3 cellular contexts compared by ENCODE assay signal in the genomic region with DNA sequence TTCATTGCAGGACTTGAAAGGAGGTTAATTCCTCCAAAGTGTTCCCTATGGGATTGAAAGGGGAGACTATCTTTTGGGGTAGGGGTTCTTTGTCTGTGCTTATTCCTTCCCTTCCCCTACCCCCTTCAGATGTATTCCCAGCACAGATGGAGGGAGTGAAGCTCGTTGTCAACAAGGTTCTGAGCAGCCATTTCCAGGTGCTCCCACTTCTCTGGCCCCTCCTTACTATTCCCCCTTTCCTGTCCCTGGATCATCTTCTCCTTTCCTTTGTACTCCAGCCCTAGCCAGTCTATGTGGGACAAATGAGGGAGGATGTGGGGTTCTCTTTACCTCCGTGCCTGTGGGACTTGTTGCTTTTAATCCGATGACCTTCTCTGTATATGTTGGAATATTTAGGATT.
TF ChIP-seq lines count a peak whose summit lies in the region.

No MANE protein-coding gene starts in this region.

TF ChIP-seq in SK-N-SH, 30 proteins besides CTCF, POLR2A, EP300 and RAD21 (continued from another document):
- TF ChIP-seq, protein P1, sequence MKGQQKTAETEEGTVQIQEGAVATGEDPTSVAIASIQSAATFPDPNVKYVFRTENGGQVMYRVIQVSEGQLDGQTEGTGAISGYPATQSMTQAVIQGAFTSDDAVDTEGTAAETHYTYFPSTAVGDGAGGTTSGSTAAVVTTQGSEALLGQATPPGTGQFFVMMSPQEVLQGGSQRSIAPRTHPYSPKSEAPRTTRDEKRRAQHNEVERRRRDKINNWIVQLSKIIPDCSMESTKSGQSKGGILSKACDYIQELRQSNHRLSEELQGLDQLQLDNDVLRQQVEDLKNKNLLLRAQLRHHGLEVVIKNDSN (IDR thresholded peaks at IDR 0.05; ENCODE audit: borderline replicate concordance, low read depth) = no peak
- no peak for TF ChIP-seq MXI1 (IDR thresholded peaks at IDR 0.05; ENCODE audit: low read depth, low read length)
- TF ChIP-seq POLR2AphosphoS5 (IDR thresholded peaks at IDR 0.05; ENCODE audit: low read depth, low read length) = no peak
- TF ChIP-seq GABPA (IDR thresholded peaks at IDR 0.05; ENCODE audit: low read depth) = no peak
- no peak for TF ChIP-seq SMC3 (IDR thresholded peaks at IDR 0.05; ENCODE audit: low read depth, low read length)
- no peak for TF ChIP-seq RCOR1 (IDR thresholded peaks at IDR 0.05; ENCODE audit: low read length)
- TF ChIP-seq, protein P2, sequence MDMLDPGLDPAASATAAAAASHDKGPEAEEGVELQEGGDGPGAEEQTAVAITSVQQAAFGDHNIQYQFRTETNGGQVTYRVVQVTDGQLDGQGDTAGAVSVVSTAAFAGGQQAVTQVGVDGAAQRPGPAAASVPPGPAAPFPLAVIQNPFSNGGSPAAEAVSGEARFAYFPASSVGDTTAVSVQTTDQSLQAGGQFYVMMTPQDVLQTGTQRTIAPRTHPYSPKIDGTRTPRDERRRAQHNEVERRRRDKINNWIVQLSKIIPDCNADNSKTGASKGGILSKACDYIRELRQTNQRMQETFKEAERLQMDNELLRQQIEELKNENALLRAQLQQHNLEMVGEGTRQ (IDR thresholded peaks at IDR 0.05; ENCODE audit: borderline replicate concordance, low read depth, low read length) = no peak
- no peak for TF ChIP-seq NRF1 (IDR thresholded peaks at IDR 0.05; ENCODE audit: low read depth, low read length)
- no peak for TF ChIP-seq SIN3A (IDR thresholded peaks at IDR 0.05; ENCODE audit: borderline replicate concordance, low read depth, low read length)
- no peak for TF ChIP-seq YY1 (IDR thresholded peaks at IDR 0.05; ENCODE audit: low read depth)
- no peak for TF ChIP-seq JUND (IDR thresholded peaks at IDR 0.05)
- TF ChIP-seq, protein P3, sequence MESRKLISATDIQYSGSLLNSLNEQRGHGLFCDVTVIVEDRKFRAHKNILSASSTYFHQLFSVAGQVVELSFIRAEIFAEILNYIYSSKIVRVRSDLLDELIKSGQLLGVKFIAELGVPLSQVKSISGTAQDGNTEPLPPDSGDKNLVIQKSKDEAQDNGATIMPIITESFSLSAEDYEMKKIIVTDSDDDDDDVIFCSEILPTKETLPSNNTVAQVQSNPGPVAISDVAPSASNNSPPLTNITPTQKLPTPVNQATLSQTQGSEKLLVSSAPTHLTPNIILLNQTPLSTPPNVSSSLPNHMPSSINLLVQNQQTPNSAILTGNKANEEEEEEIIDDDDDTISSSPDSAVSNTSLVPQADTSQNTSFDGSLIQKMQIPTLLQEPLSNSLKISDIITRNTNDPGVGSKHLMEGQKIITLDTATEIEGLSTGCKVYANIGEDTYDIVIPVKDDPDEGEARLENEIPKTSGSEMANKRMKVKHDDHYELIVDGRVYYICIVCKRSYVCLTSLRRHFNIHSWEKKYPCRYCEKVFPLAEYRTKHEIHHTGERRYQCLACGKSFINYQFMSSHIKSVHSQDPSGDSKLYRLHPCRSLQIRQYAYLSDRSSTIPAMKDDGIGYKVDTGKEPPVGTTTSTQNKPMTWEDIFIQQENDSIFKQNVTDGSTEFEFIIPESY (IDR thresholded peaks at IDR 0.05; ENCODE audit: borderline replicate concordance, low read depth) = no peak

TF ChIP-seq in SK-N-SH treated with all-trans-retinoic acid at 6 μM for 48 hours, 23 proteins besides CTCF, POLR2A, EP300 and RAD21 (continued from another document and continues in another):
- TF ChIP-seq, protein P4, sequence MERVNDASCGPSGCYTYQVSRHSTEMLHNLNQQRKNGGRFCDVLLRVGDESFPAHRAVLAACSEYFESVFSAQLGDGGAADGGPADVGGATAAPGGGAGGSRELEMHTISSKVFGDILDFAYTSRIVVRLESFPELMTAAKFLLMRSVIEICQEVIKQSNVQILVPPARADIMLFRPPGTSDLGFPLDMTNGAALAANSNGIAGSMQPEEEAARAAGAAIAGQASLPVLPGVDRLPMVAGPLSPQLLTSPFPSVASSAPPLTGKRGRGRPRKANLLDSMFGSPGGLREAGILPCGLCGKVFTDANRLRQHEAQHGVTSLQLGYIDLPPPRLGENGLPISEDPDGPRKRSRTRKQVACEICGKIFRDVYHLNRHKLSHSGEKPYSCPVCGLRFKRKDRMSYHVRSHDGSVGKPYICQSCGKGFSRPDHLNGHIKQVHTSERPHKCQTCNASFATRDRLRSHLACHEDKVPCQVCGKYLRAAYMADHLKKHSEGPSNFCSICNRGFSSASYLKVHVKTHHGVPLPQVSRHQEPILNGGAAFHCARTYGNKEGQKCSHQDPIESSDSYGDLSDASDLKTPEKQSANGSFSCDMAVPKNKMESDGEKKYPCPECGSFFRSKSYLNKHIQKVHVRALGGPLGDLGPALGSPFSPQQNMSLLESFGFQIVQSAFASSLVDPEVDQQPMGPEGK (CRISPR knock-in tag; IDR thresholded peaks at IDR 0.05; ENCODE audit: borderline replicate concordance) = no peak
- TF ChIP-seq, protein P5, sequence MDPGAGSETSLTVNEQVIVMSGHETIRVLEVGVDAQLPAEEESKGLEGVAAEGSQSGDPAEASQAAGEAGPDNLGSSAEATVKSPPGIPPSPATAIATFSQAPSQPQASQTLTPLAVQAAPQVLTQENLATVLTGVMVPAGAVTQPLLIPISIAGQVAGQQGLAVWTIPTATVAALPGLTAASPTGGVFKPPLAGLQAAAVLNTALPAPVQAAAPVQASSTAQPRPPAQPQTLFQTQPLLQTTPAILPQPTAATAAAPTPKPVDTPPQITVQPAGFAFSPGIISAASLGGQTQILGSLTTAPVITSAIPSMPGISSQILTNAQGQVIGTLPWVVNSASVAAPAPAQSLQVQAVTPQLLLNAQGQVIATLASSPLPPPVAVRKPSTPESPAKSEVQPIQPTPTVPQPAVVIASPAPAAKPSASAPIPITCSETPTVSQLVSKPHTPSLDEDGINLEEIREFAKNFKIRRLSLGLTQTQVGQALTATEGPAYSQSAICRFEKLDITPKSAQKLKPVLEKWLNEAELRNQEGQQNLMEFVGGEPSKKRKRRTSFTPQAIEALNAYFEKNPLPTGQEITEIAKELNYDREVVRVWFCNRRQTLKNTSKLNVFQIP (CRISPR knock-in tag; IDR thresholded peaks at IDR 0.05; ENCODE audit: borderline replicate concordance, low read depth) = no peak
- TF ChIP-seq TOX (CRISPR knock-in tag; IDR thresholded peaks at IDR 0.05; ENCODE audit: borderline replicate concordance) (no peak), ESRRG (CRISPR knock-in tag; IDR thresholded peaks at IDR 0.05) (no peak), ZC3H10 (CRISPR knock-in tag; IDR thresholded peaks at IDR 0.05) (no peak), CSDC2 (CRISPR knock-in tag; IDR thresholded peaks at IDR 0.05) (no peak), TCF4 (CRISPR knock-in tag; IDR thresholded peaks at IDR 0.05; ENCODE audit: borderline replicate concordance) (no peak), SNAI2 (CRISPR knock-in tag; IDR thresholded peaks at IDR 0.05) (no peak), GLIS3 (CRISPR knock-in tag; IDR thresholded peaks at IDR 0.05) (no peak), ZNF8 (CRISPR knock-in tag; IDR thresholded peaks at IDR 0.05) (no peak), OSR1 (CRISPR knock-in tag; IDR thresholded peaks at IDR 0.05) (no peak)
- TF ChIP-seq, protein P6, sequence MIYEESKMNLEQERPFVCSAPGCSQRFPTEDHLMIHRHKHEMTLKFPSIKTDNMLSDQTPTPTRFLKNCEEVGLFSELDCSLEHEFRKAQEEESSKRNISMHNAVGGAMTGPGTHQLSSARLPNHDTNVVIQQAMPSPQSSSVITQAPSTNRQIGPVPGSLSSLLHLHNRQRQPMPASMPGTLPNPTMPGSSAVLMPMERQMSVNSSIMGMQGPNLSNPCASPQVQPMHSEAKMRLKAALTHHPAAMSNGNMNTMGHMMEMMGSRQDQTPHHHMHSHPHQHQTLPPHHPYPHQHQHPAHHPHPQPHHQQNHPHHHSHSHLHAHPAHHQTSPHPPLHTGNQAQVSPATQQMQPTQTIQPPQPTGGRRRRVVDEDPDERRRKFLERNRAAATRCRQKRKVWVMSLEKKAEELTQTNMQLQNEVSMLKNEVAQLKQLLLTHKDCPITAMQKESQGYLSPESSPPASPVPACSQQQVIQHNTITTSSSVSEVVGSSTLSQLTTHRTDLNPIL (CRISPR knock-in tag; IDR thresholded peaks at IDR 0.05; ENCODE audit: low read depth) = no peak
- TF ChIP-seq, protein P7, sequence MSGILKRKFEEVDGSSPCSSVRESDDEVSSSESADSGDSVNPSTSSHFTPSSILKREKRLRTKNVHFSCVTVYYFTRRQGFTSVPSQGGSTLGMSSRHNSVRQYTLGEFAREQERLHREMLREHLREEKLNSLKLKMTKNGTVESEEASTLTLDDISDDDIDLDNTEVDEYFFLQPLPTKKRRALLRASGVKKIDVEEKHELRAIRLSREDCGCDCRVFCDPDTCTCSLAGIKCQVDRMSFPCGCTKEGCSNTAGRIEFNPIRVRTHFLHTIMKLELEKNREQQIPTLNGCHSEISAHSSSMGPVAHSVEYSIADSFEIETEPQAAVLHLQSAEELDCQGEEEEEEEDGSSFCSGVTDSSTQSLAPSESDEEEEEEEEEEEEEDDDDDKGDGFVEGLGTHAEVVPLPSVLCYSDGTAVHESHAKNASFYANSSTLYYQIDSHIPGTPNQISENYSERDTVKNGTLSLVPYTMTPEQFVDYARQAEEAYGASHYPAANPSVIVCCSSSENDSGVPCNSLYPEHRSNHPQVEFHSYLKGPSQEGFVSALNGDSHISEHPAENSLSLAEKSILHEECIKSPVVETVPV (CRISPR knock-in tag; IDR thresholded peaks at IDR 0.05) = no peak

TF ChIP-seq in WTC11, 78 proteins besides CTCF, POLR2A, EP300 and RAD21 (continued from another document):
- TF ChIP-seq, protein P8, sequence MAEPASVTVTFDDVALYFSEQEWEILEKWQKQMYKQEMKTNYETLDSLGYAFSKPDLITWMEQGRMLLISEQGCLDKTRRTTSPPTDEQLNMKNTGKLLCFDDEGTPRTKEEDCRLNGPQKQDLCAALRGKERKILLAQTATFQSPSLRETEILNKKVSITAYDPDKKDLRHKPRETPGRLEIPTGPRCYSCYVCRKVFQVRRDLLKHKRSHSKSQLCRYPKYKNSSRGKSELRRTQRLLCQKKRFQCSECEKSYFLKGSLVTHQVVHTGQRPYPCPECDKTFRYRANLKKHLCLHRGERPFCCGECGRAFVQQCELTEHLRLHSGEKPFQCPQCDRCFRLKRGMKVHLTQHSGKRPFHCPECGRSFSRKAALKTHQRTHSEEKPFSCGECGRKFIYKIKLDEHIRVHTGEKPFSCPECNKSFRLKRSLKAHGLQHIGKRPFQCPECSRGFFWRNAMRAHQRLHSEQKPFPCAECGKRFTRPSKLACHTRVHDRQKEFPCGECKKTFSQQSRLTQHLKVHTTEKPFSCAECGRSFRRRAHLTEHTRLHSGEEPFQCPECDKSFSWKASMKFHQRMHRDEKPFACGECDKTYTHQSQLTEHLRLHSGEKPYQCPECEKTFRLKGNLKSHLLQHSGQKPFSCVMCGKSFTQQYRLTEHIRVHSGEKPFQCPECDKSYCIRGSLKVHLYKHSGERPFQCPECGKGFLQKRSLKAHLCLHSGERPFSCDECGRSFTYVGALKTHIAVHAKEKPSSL (CRISPR knock-in tag; conservative IDR thresholded peaks at IDR 0.05) = no peak
- TF ChIP-seq, protein P9, sequence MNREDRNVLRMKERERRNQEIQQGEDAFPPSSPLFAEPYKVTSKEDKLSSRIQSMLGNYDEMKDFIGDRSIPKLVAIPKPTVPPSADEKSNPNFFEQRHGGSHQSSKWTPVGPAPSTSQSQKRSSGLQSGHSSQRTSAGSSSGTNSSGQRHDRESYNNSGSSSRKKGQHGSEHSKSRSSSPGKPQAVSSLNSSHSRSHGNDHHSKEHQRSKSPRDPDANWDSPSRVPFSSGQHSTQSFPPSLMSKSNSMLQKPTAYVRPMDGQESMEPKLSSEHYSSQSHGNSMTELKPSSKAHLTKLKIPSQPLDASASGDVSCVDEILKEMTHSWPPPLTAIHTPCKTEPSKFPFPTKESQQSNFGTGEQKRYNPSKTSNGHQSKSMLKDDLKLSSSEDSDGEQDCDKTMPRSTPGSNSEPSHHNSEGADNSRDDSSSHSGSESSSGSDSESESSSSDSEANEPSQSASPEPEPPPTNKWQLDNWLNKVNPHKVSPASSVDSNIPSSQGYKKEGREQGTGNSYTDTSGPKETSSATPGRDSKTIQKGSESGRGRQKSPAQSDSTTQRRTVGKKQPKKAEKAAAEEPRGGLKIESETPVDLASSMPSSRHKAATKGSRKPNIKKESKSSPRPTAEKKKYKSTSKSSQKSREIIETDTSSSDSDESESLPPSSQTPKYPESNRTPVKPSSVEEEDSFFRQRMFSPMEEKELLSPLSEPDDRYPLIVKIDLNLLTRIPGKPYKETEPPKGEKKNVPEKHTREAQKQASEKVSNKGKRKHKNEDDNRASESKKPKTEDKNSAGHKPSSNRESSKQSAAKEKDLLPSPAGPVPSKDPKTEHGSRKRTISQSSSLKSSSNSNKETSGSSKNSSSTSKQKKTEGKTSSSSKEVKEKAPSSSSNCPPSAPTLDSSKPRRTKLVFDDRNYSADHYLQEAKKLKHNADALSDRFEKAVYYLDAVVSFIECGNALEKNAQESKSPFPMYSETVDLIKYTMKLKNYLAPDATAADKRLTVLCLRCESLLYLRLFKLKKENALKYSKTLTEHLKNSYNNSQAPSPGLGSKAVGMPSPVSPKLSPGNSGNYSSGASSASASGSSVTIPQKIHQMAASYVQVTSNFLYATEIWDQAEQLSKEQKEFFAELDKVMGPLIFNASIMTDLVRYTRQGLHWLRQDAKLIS (CRISPR knock-in tag; IDR thresholded peaks at IDR 0.05; ENCODE audit: borderline replicate concordance) = no peak
- TF ChIP-seq, protein P10, sequence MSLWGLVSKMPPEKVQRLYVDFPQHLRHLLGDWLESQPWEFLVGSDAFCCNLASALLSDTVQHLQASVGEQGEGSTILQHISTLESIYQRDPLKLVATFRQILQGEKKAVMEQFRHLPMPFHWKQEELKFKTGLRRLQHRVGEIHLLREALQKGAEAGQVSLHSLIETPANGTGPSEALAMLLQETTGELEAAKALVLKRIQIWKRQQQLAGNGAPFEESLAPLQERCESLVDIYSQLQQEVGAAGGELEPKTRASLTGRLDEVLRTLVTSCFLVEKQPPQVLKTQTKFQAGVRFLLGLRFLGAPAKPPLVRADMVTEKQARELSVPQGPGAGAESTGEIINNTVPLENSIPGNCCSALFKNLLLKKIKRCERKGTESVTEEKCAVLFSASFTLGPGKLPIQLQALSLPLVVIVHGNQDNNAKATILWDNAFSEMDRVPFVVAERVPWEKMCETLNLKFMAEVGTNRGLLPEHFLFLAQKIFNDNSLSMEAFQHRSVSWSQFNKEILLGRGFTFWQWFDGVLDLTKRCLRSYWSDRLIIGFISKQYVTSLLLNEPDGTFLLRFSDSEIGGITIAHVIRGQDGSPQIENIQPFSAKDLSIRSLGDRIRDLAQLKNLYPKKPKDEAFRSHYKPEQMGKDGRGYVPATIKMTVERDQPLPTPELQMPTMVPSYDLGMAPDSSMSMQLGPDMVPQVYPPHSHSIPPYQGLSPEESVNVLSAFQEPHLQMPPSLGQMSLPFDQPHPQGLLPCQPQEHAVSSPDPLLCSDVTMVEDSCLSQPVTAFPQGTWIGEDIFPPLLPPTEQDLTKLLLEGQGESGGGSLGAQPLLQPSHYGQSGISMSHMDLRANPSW (CRISPR knock-in tag; conservative IDR thresholded peaks at IDR 0.05; ENCODE audit: low read depth) = no peak
- no peak for TF ChIP-seq ATF1 (CRISPR knock-in tag; IDR thresholded peaks at IDR 0.05)
- no peak for TF ChIP-seq TP53 (CRISPR knock-in tag; IDR thresholded peaks at IDR 0.05)
